26 cellular contexts compared by ENCODE assay signal in genomic region chr2:84373866-84374265, GRCh38.
"Had no signal": no experiment of that assay in that cellular context is flagged by ENCODE, and none has a peak within 500 bp of the region (broad histone marks: within the 10 kb centered on the region; RNA-seq: fewer than 3 reads in every experiment).

No MANE protein-coding gene starts in this region.

- H3K4me3 ChIP-seq: colonic mucosa, esophagus squamous epithelium, gastrocnemius medialis, heart right ventricle, left lung, lower lobe of right lung, mucosa of descending colon had no signal

- H3K4me1 ChIP-seq: colonic mucosa, esophagus squamous epithelium, gastrocnemius medialis, heart right ventricle, left lung, lower lobe of right lung had no signal

- H3K9me3 ChIP-seq: colonic mucosa, esophagus squamous epithelium, gastrocnemius medialis, heart right ventricle, left lung, lower lobe of right lung, mucosa of descending colon had no signal

- ATAC-seq: effector memory CD8-positive, alpha-beta T cell; esophagus mucosa; gastrocnemius medialis; heart right ventricle; left cardiac atrium; left lung; left ventricle myocardium superior; lower lobe of right lung; mucosa of descending colon had no signal

- FAIRE-seq: endometrium, islet of Langerhans, keratinocyte had no signal

- DNase-seq: colonic mucosa; cortex of kidney; effector CD8-positive, alpha-beta T cell; effector memory CD8-positive, alpha-beta T cell; endodermal cell; erythroblast; esophagus squamous epithelium; foreskin fibroblast; foreskin melanocyte; gastrocnemius medialis; glutamatergic neuron; head of caudate nucleus; heart right ventricle; hippocampal formation; left cardiac atrium; left lung; left ventricle myocardium superior; lower lobe of right lung; mesenchymal stem cell; mucosa of descending colon; naive B cell had no signal

- H3K36me3 ChIP-seq: colonic mucosa, esophagus squamous epithelium, gastrocnemius medialis, heart right ventricle, left lung, lower lobe of right lung had no signal

- H3K27ac ChIP-seq: colonic mucosa, epithelial cell of prostate, esophagus squamous epithelium, gastrocnemius medialis, heart right ventricle, left lung, lower lobe of right lung had no signal

- H3K27me3 ChIP-seq: colonic mucosa, esophagus squamous epithelium, gastrocnemius medialis, left lung had no signal
